Comparison of ENCODE assay signal across 9 cellular contexts in genomic region chr1:159790237-159790917, GRCh38. TPM values are rescaled to one million over a fixed set of nuclear protein-coding genes. Genes with fewer than 3 reads are reported as not detected.
DNase-seq lines count a peak whose midpoint lies in the region; ATAC-seq and TF ChIP-seq lines count a peak whose summit lies in the region.
"Had no signal": no experiment of that assay in that cellular context is flagged by ENCODE, and none has a peak within 500 bp of the region (broad histone marks: within the 10 kb centered on the region; RNA-seq: fewer than 3 reads in every experiment).

No MANE protein-coding gene starts in this region.

- peaks cover 25% of the 10 kb centered on the region for H3K27me3 Mint-ChIP-seq in activated naive CD4-positive, alpha-beta T cell treated with anti-CD3 and anti-CD28 coated beads, Interleukin-2, amount 10 ng/mL, durations not matched to agents 7 days and 5 days

- H3K9me3 Mint-ChIP-seq in activated naive CD4-positive, alpha-beta T cell treated with anti-CD3 and anti-CD28 coated beads, Interleukin-2, amount 10 ng/mL, durations not matched to agents 7 days and 5 days = no peaks in the 10 kb centered on the region
- H3K9me3 Mint-ChIP-seq: activated naive CD8-positive, alpha-beta T cell treated with anti-CD3 and anti-CD28 coated beads, Interleukin-2, amount 10 ng/mL, durations not matched to agents 7 days and 5 days had no signal

- no peaks in the 10 kb centered on the region for H3K9me3 ChIP-seq in cardiac muscle cell (ENCODE audit: low read depth)
- no peaks in the 10 kb centered on the region for H3K9me3 ChIP-seq in effector memory CD4-positive, alpha-beta T cell (ENCODE audit: control insufficient read depth, low read length)

- H3K27ac ChIP-seq in cardiac muscle cell (no peak overlapping the region), dorsolateral prefrontal cortex (no peak overlapping the region)
- H3K27ac ChIP-seq in effector memory CD4-positive, alpha-beta T cell (ENCODE audit: insufficient read depth, low read length, poor library complexity, severe bottlenecking) = no peak overlapping the region

- ATAC-seq in Right ventricle myocardium inferior (no peak), GM18909 (IDR thresholded peaks at IDR 0.05; ENCODE audit: poor library complexity, unreplicated experiment) (no peak)

- H3K4me3 ChIP-seq in cardiac muscle cell (no peak overlapping the region), dorsolateral prefrontal cortex (no peak overlapping the region)
- no peak overlapping the region for H3K4me3 ChIP-seq in effector memory CD4-positive, alpha-beta T cell (ENCODE audit: insufficient read depth, low read depth, low read length, poor library complexity, severe bottlenecking)

- no peaks in the 10 kb centered on the region for H3K36me3 ChIP-seq in cardiac muscle cell
- no peaks in the 10 kb centered on the region for H3K36me3 ChIP-seq in effector memory CD4-positive, alpha-beta T cell (ENCODE audit: control insufficient read depth, insufficient read depth, low read length)

- no peak overlapping the region for H3K27ac Mint-ChIP-seq in activated naive CD4-positive, alpha-beta T cell treated with anti-CD3 and anti-CD28 coated beads, Interleukin-2, amount 10 ng/mL, durations not matched to agents 7 days and 5 days
- H3K27ac Mint-ChIP-seq: activated naive CD8-positive, alpha-beta T cell treated with anti-CD3 and anti-CD28 coated beads, Interleukin-2, amount 10 ng/mL, durations not matched to agents 7 days and 5 days had no signal

- DNase-seq in cardiac muscle cell (ENCODE audit: low read depth in 1 of 2, low spot score in 1 of 2) (peak; percentile 49 to 59), Right ventricle myocardium inferior (ENCODE audit: missing footprints) (no peak), NCI-H146 treated with DMSO at 0.1 percent for 48 hours (lab: John Stamatoyannopoulos, UW; ENCODE audit: unreplicated experiment) (peak; percentile 33), dorsolateral prefrontal cortex (no peak), pons (ENCODE audit: low spot score) (peak; percentile 25)
- no peak for DNase-seq in effector memory CD4-positive, alpha-beta T cell
- DNase-seq in activated naive CD4-positive, alpha-beta T cell treated with anti-CD3 and anti-CD28 coated beads, Interleukin-2, amount 10 ng/mL, durations not matched to agents 7 days and 5 days = no peak
- DNase-seq: activated naive CD8-positive, alpha-beta T cell treated with anti-CD3 and anti-CD28 coated beads, Interleukin-2, amount 10 ng/mL, durations not matched to agents 7 days and 5 days had no signal

- H3K36me3 Mint-ChIP-seq in activated naive CD4-positive, alpha-beta T cell treated with anti-CD3 and anti-CD28 coated beads, Interleukin-2, amount 10 ng/mL, durations not matched to agents 7 days and 5 days = no peaks in the 10 kb centered on the region
- H3K36me3 Mint-ChIP-seq: activated naive CD8-positive, alpha-beta T cell treated with anti-CD3 and anti-CD28 coated beads, Interleukin-2, amount 10 ng/mL, durations not matched to agents 7 days and 5 days had no signal

- H3K4me1 ChIP-seq in cardiac muscle cell (ENCODE audit: low read depth) = no peaks in the 10 kb centered on the region
- H3K4me1 ChIP-seq in effector memory CD4-positive, alpha-beta T cell (ENCODE audit: control insufficient read depth, insufficient read depth, low read length, poor library complexity, severe bottlenecking) = no peaks in the 10 kb centered on the region

- CTCF ChIA-PET in activated naive CD4-positive, alpha-beta T cell treated with anti-CD3 and anti-CD28 coated beads, Interleukin-2, amount 10 ng/mL, durations not matched to agents 7 days and 5 days (lab: Charles Lee) = interaction anchor here (0.7 to 2.6 kb wide), 11 partner anchors 9 to 579 kb away, joined by 3 to 11 read pairs (median 5); partner anchors contain the start of gene DUSP23

- intact Hi-C loops in Right ventricle myocardium inferior (cut with DNase I) (no loop called here), dorsolateral prefrontal cortex (cut with DNase I) (loop anchor here in 1 of 2 donors (5.0 kb wide), 1 partner anchor 573 kb away; no protein-coding TSS in a partner anchor)

- TF ChIP-seq CTCF in cardiac muscle cell (IDR thresholded peaks at IDR 0.05; ENCODE audit: low read depth, low read length) (peak; percentile 67), dorsolateral prefrontal cortex (IDR thresholded peaks at IDR 0.05 in 54 of 56, conservative IDR thresholded peaks at IDR 0.05 in 2 of 56; ENCODE audit: low read depth in 1 of 56, partially characterized antibody in 56 of 56) (peak in 54 of 56 donors; percentile 28 to 74 (median 57))

- H3K4me1 Mint-ChIP-seq in activated naive CD4-positive, alpha-beta T cell treated with anti-CD3 and anti-CD28 coated beads, Interleukin-2, amount 10 ng/mL, durations not matched to agents 7 days and 5 days = peaks cover 4% of the 10 kb centered on the region

- H3K27me3 ChIP-seq in cardiac muscle cell (no peaks in the 10 kb centered on the region), dorsolateral prefrontal cortex (no peaks in the 10 kb centered on the region)
- peaks cover 5% of the 10 kb centered on the region for H3K27me3 ChIP-seq in effector memory CD4-positive, alpha-beta T cell (replicated peaks; ENCODE audit: control insufficient read depth, insufficient read depth, low read length, poor library complexity, severe bottlenecking)

- H3K4me3 Mint-ChIP-seq in activated naive CD4-positive, alpha-beta T cell treated with anti-CD3 and anti-CD28 coated beads, Interleukin-2, amount 10 ng/mL, durations not matched to agents 7 days and 5 days = no peak overlapping the region
- H3K4me3 Mint-ChIP-seq: activated naive CD8-positive, alpha-beta T cell treated with anti-CD3 and anti-CD28 coated beads, Interleukin-2, amount 10 ng/mL, durations not matched to agents 7 days and 5 days had no signal

RNA-seq across cellular contexts. Expression of gene DUSP23, which starts 9.6 kb away (rescaled TPM):
- total RNA-seq in cardiac muscle cell (35.0 and 47.9 TPM in 2 replicates), Right ventricle myocardium inferior (21.3 TPM), dorsolateral prefrontal cortex (10 to 100 TPM in 118 of 120 experiments, 1 to 10 TPM in 2; 8.3 to 30.2 (median 16.0) TPM)
- polyA plus RNA-seq in cardiac muscle cell = 46.3 and 53.4 TPM in 2 replicates

RNA-seq across cellular contexts. Expression of gene FCRL6, which starts 11.8 kb away (rescaled TPM):
- total RNA-seq in cardiac muscle cell (not detected in 2 replicates), Right ventricle myocardium inferior (0.57 TPM), dorsolateral prefrontal cortex (1 to 10 TPM in 5 of 120 experiments, under 1 TPM in 25, not detected in 90; 0.23 to 2.2 (median 0.54) TPM)
- polyA plus RNA-seq in cardiac muscle cell = not detected in 2 replicates

RNA-seq across cellular contexts. Expression of gene SLAMF8, which starts 36.3 kb away (rescaled TPM):
- total RNA-seq in cardiac muscle cell (not detected in 2 replicates), Right ventricle myocardium inferior (1.6 TPM), dorsolateral prefrontal cortex (10 to 100 TPM in 1 of 120 experiments, 1 to 10 TPM in 63, under 1 TPM in 45, not detected in 11; 0.16 to 11.0 (median 1.3) TPM)
- not detected in 2 replicates for polyA plus RNA-seq in cardiac muscle cell

Comparison
In these comparisons a context has a peak if more than half of its experiments do, and no peak if none do; other contexts are left out.
1. DNase-seq: peak in cardiac muscle cell (2 of 2), NCI-H146 treated with DMSO at 0.1 percent for 48 hours (single experiment) and pons (single experiment); none in Right ventricle myocardium inferior (single experiment), dorsolateral prefrontal cortex (0 of 10), effector memory CD4-positive, alpha-beta T cell (0 of 3) and activated naive CD4-positive, alpha-beta T cell treated with anti-CD3 and anti-CD28 coated beads, Interleukin-2, amount 10 ng/mL, durations not matched to agents 7 days and 5 days (single experiment).